In the genomic region with DNA sequence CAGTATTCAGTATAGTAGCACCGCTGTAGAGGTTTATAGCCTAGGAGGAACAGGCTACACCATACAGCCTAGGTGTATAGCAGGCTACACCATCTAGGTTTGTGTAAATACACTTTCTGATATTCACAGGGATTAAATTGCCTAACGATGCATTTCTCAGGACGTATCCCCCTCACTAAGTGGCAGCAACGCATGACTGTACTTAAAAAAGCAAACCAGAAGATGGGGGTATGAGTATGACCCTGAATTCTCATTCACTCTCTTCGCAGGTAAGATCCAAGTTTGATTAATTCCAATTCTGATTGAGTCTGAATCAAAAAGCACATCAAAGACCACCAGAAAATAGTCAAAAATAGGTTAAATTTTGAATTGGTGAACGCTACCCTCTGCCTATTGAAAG, we compare ENCODE assay signal across 1 cellular context.
TF ChIP-seq lines count a peak whose summit lies in the region.

No MANE protein-coding gene starts in this region.

TF ChIP-seq in H1, 55 proteins besides CTCF, POLR2A, EP300 and RAD21 (continued from another document):
- TF ChIP-seq KDM1A (IDR thresholded peaks at IDR 0.05; ENCODE audit: borderline replicate concordance, low read length) (no peak), HDAC2 (IDR thresholded peaks at IDR 0.05; ENCODE audit: borderline replicate concordance in 1 of 2, low read depth in 2 of 2, low read length in 2 of 2) (no peak), YY1 (IDR thresholded peaks at IDR 0.05; ENCODE audit: low read depth, low read length) (no peak), SP4 (IDR thresholded peaks at IDR 0.05; ENCODE audit: low read length) (no peak), EZH2 (IDR thresholded peaks at IDR 0.05; ENCODE audit: low read depth, low read length, severe bottlenecking) (no peak), TEAD4 (IDR thresholded peaks at IDR 0.05; ENCODE audit: low read depth, low read length) (no peak)
- TF ChIP-seq, protein P1, sequence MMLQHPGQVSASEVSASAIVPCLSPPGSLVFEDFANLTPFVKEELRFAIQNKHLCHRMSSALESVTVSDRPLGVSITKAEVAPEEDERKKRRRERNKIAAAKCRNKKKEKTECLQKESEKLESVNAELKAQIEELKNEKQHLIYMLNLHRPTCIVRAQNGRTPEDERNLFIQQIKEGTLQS (IDR thresholded peaks at IDR 0.05; ENCODE audit: insufficient read depth, low read depth, low read length): no peak
